Comparison of ENCODE assay signal across 8 cellular contexts in genomic region chr19:5369962-5370367, GRCh38. TPM values are rescaled to one million over a fixed set of nuclear protein-coding genes. Genes with fewer than 3 reads are reported as not detected.
DNase-seq lines count a peak whose midpoint lies in the region; ATAC-seq, FAIRE-seq and TF ChIP-seq lines count a peak whose summit lies in the region.

No MANE protein-coding gene starts in this region.

- H3K56ac ChIP-seq in H1 (replicated peaks; ENCODE audit: insufficient read length, low read depth, low read length), result no peak overlapping the region

- no peaks in the 10 kb centered on the region for H3K36me3 Mint-ChIP-seq in CD4-positive, CD25-positive, alpha-beta regulatory T cell
- no peaks in the 10 kb centered on the region for H3K36me3 Mint-ChIP-seq in WTC11
- H3K36me3 Mint-ChIP-seq in neural crest cell (ENCODE audit: low read depth), result no peaks in the 10 kb centered on the region

- H3K4me1 Mint-ChIP-seq in CD4-positive, CD25-positive, alpha-beta regulatory T cell, result no peaks in the 10 kb centered on the region
- H3K4me1 Mint-ChIP-seq in WTC11 (no peaks in the 10 kb centered on the region), neural crest cell (no peaks in the 10 kb centered on the region)

- H3K4me3 Mint-ChIP-seq in CD4-positive, CD25-positive, alpha-beta regulatory T cell, result no peak overlapping the region
- no peak overlapping the region for H3K4me3 Mint-ChIP-seq in WTC11
- no peak overlapping the region for H3K4me3 Mint-ChIP-seq in neural crest cell

- H2BK5ac ChIP-seq in H1 (ENCODE audit: low read depth, low read length), result no peak overlapping the region

- no peaks in the 10 kb centered on the region for H3K27me3 ChIP-seq in CD4-positive, CD25-positive, alpha-beta regulatory T cell (ENCODE audit: control insufficient read depth, insufficient read depth, low read length)
- peaks cover 0 to 11% (median 3%) of the 10 kb centered on the region in 4 experiments; a peak in 4 of 7 replicates for H3K27me3 ChIP-seq in H1 (replicated peaks in 1 of 4; ENCODE audit: control insufficient read depth in 3 of 4, extremely low read depth in 1 of 4, insufficient read depth in 3 of 4, low read length in 3 of 4)

- TF ChIP-seq RAD21 in H1 (IDR thresholded peaks at IDR 0.05 in 1 of 2, conservative IDR thresholded peaks at IDR 0.05 in 1 of 2; ENCODE audit: low read depth in 2 of 2, low read length in 2 of 2), result peak; percentile 68 to 69

- peak; percentile 63 for FAIRE-seq in H1 (lab: Jason Lieb, UNC)

- H4K8ac ChIP-seq in H1 (ENCODE audit: extremely low read depth, insufficient read depth, low read length), result no peak overlapping the region

- no peak for TF ChIP-seq EP300 in H1 (IDR thresholded peaks at IDR 0.05; ENCODE audit: borderline replicate concordance in 1 of 2, low read depth in 2 of 2, low read length in 2 of 2)

- CTCF ChIA-PET in WTC11 (lab: Charles Lee) (interaction anchor here (0.6 kb wide), 2 partner anchors 24 to 123 kb away, joined by 3 to 4 read pairs; no protein-coding TSS in a partner anchor), H1 (lab: Charles Lee; ENCODE audit: partially characterized antibody) (interaction anchor here (0.6 to 2.4 kb wide), 8 partner anchors 11 to 165 kb away, joined by 3 to 14 read pairs (median 4); no protein-coding TSS in a partner anchor)

- no peak overlapping the region for H3K4me2 ChIP-seq in H1 (ENCODE audit: insufficient read depth in 1 of 2, low read depth in 2 of 2, low read length in 2 of 2)

- H3K79me2 ChIP-seq in H1 (ENCODE audit: control insufficient read depth in 1 of 2, insufficient read depth in 2 of 2, low read length in 2 of 2), result peaks cover 0 to 6% of the 10 kb centered on the region in 2 experiments; a peak in 1 of 4 replicates

- no peak overlapping the region for H2BK120ac ChIP-seq in H1 (replicated peaks; ENCODE audit: low read depth, low read length)

- no peaks in the 10 kb centered on the region for H3K9me3 ChIP-seq in CD4-positive, CD25-positive, alpha-beta regulatory T cell (ENCODE audit: control insufficient read depth in 2 of 2, low read length in 2 of 2)
- H3K9me3 ChIP-seq in H1 (ENCODE audit: insufficient read depth in 2 of 2, low read depth in 1 of 2, low read length in 1 of 2), result no peaks in the 10 kb centered on the region

- peak in 2 of 3 donors; percentile 8 to 37 for DNase-seq in CD4-positive, CD25-positive, alpha-beta regulatory T cell
- DNase-seq in HFF-Myc (ENCODE audit: extremely low read depth, low read depth), result no peak
- peak; percentile 93 for DNase-seq in WTC11 (ENCODE audit: low spot score)
- peak; percentile 33 to 97 for DNase-seq in H1 (ENCODE audit: low read depth in 1 of 2, low spot score in 2 of 2)
- peak; percentile 76 for DNase-seq in neural crest cell (ENCODE audit: low read depth, low spot score)
- DNase-seq in Ammon's horn (ENCODE audit: low spot score), result no peak

- 46% methylated on average over 7 of the region's 8 CpGs; no CpG with 5 or more reads in 1 of the 2 experiments for WGBS in H1 (ENCODE audit: extremely low coverage in 1 of 2, insufficient coverage in 1 of 2, insufficient read length in 1 of 2, insufficient replicate concordance in 2 of 2, low coverage in 1 of 2, low lambda C conversion rate in 2 of 2, missing lambda C conversion rate in 1 of 2), 2 experiments

- no peak overlapping the region for H4K91ac ChIP-seq in H1 (replicated peaks; ENCODE audit: insufficient read length, low read length)

- no peaks in the 10 kb centered on the region for H3K27me3 Mint-ChIP-seq in CD4-positive, CD25-positive, alpha-beta regulatory T cell
- H3K27me3 Mint-ChIP-seq in WTC11 (ENCODE audit: low read depth) (peaks cover 16% of the 10 kb centered on the region), neural crest cell (ENCODE audit: low read depth) (peaks cover 15% of the 10 kb centered on the region)

- H3K36me3 ChIP-seq in CD4-positive, CD25-positive, alpha-beta regulatory T cell (ENCODE audit: control insufficient read depth, insufficient read depth, low read length), result no peaks in the 10 kb centered on the region
- H3K36me3 ChIP-seq in H1 (ENCODE audit: control insufficient read depth in 2 of 4, insufficient read depth in 4 of 4, low read length in 3 of 4), result no peaks in the 10 kb centered on the region

- H3K27ac ChIP-seq in CD4-positive, CD25-positive, alpha-beta regulatory T cell (ENCODE audit: insufficient read depth, low read length, poor library complexity, severe bottlenecking), result no peak overlapping the region
- H3K27ac ChIP-seq in H1 (ENCODE audit: low read depth, low read length), result no peak overlapping the region

- no peak overlapping the region for H3K18ac ChIP-seq in H1 (ENCODE audit: extremely low read depth, low read length)

- H4K5ac ChIP-seq in H1 (ENCODE audit: insufficient read length, low read depth, low read length), result no peak overlapping the region

- no peak overlapping the region for H2AFZ ChIP-seq in H1 (ENCODE audit: low read length)

- H3K9me3 Mint-ChIP-seq in CD4-positive, CD25-positive, alpha-beta regulatory T cell, result peaks cover 0 to 4% (median 0%) of the 10 kb centered on the region in 7 donors
- H3K9me3 Mint-ChIP-seq in WTC11 (peaks cover 8% of the 10 kb centered on the region; the same call in 1 of the 2 replicates), neural crest cell (no peaks in the 10 kb centered on the region)

- no peak for ATAC-seq in CD4-positive, CD25-positive, alpha-beta regulatory T cell (ENCODE audit: low read depth in 2 of 2)
- ATAC-seq in WTC11 (peak; percentile 95), GM21367 (IDR thresholded peaks at IDR 0.05; ENCODE audit: unreplicated experiment) (no peak), HG03139 (IDR thresholded peaks at IDR 0.05; ENCODE audit: unreplicated experiment) (no peak)

- POLR2A ChIA-PET in WTC11 (lab: Charles Lee) (no interaction called here), H1 (lab: Charles Lee; ENCODE audit: partially characterized antibody) (interaction anchor here (0.9 to 1.0 kb wide), 2 partner anchors 119 to 696 kb away, joined by 3 read pairs; no protein-coding TSS in a partner anchor)

- H3K23me2 ChIP-seq in H1 (ENCODE audit: low read depth, low read length), result peaks cover 12% of the 10 kb centered on the region

- H4K20me1 ChIP-seq in H1 (replicated peaks in 1 of 2; ENCODE audit: control insufficient read depth in 1 of 2, insufficient read depth in 2 of 2, low read length in 2 of 2), result peaks cover 0 to 12% of the 10 kb centered on the region in 2 experiments

- H3K4me3 ChIP-seq in CD4-positive, CD25-positive, alpha-beta regulatory T cell (ENCODE audit: low read depth, low read length), result no peak overlapping the region
- H3K4me3 ChIP-seq in HFF-Myc (replicated peaks; ENCODE audit: low read depth, low read length) (no peak overlapping the region), H1 (ENCODE audit: extremely low read depth in 1 of 4, insufficient read depth in 2 of 4, low read depth in 3 of 4, low read length in 4 of 4) (no peak overlapping the region)

- H3K4me1 ChIP-seq in CD4-positive, CD25-positive, alpha-beta regulatory T cell (ENCODE audit: control insufficient read depth, insufficient read depth, low read length, poor library complexity, severe bottlenecking), result no peaks in the 10 kb centered on the region
- no peaks in the 10 kb centered on the region for H3K4me1 ChIP-seq in H1 (replicated peaks in 1 of 4; ENCODE audit: control insufficient read depth in 3 of 4, insufficient read depth in 4 of 4, low read length in 3 of 4)

- H2BK15ac ChIP-seq in H1 (ENCODE audit: low read length), result no peak overlapping the region; the same call in 1 of the 2 replicates

- no peak overlapping the region for H3K9ac ChIP-seq in H1 (replicated peaks in 1 of 4; ENCODE audit: extremely low read depth in 1 of 4, low read depth in 3 of 4, low read length in 3 of 4)

- H2BK12ac ChIP-seq in H1 (ENCODE audit: low read depth, low read length), result peak overlapping the region; percentile 80; the same call in 1 of the 2 replicates

- no peak overlapping the region for H3K27ac Mint-ChIP-seq in CD4-positive, CD25-positive, alpha-beta regulatory T cell
- no peak overlapping the region for H3K27ac Mint-ChIP-seq in WTC11
- no peak overlapping the region for H3K27ac Mint-ChIP-seq in neural crest cell (ENCODE audit: unreplicated experiment)

- H3K23ac ChIP-seq in H1 (ENCODE audit: insufficient read length), result no peak overlapping the region

- H2AK5ac ChIP-seq in H1 (ENCODE audit: low read depth, low read length), result no peak overlapping the region

- no peak overlapping the region for H3K14ac ChIP-seq in H1 (ENCODE audit: insufficient read length)

- no peak overlapping the region for H3K4ac ChIP-seq in H1 (replicated peaks; ENCODE audit: insufficient read length, low read depth, low read length)

- H3K79me1 ChIP-seq in H1 (ENCODE audit: low read depth, low read length), result no peaks in the 10 kb centered on the region

- H2BK20ac ChIP-seq in H1 (ENCODE audit: low read length), result no peak overlapping the region; the same call in 1 of the 2 replicates

- no peak for TF ChIP-seq POLR2A in H1 (IDR thresholded peaks at IDR 0.05; ENCODE audit: control extremely low read depth in 1 of 2, low read depth in 2 of 2, low read length in 2 of 2)

- TF ChIP-seq CTCF in HFF-Myc (IDR thresholded peaks at IDR 0.05; ENCODE audit: low read depth, low read length, missing control alignments), result peak; percentile 81
- peak; percentile 73 for TF ChIP-seq CTCF in WTC11 (IDR thresholded peaks at IDR 0.05)
- TF ChIP-seq CTCF in H1 (IDR thresholded peaks at IDR 0.05; ENCODE audit: control extremely low read depth in 1 of 3, insufficient read depth in 1 of 3, low read depth in 1 of 3, low read length in 3 of 3), result peak; percentile 79 to 97 (median 96)
- peak; percentile 79 for TF ChIP-seq CTCF in neural crest cell (conservative IDR thresholded peaks at IDR 0.05)

TF ChIP-seq in WTC11, 78 proteins besides CTCF, POLR2A, EP300 and RAD21 (continues in another document):
- TF ChIP-seq GTF2I (CRISPR knock-in tag; conservative IDR thresholded peaks at IDR 0.05), result peak; percentile 85

TF ChIP-seq in H1, 55 proteins besides CTCF, POLR2A, EP300 and RAD21 (continues in another document):
- TF ChIP-seq CHD1 (IDR thresholded peaks at IDR 0.05; ENCODE audit: low read depth, low read length), result no peak
- 0 out of 2 replicates have a peak, but pooled peaks have one; percentile 22 for TF ChIP-seq YY1 (IDR thresholded peaks at IDR 0.05; ENCODE audit: low read depth, low read length)
- peak; percentile 95; the same call in 1 of the 2 replicates for TF ChIP-seq KDM1A (IDR thresholded peaks at IDR 0.05; ENCODE audit: borderline replicate concordance, low read length)

RNA-seq across cellular contexts. Expression of gene PTPRS, which starts 29.4 kb away (rescaled TPM):
- 0.64 TPM for total RNA-seq in CD4-positive, CD25-positive, alpha-beta regulatory T cell
- under 1 TPM in 2 of 4 donors, not detected in 2; 0.57 to 0.69 TPM for polyA plus RNA-seq in CD4-positive, CD25-positive, alpha-beta regulatory T cell
- total RNA-seq in WTC11 (2021), result 201 to 253 TPM (median 244 TPM) in 3 replicates
- total RNA-seq in H1 (2021; fragmentation: NEBNext Ultra II Directional; extraction: Animal tissue kit (Norgen Biotek cat#: 25700)), result 218 and 223 TPM in 2 replicates
- 96.8 and 146 TPM in 2 replicates for polyA plus RNA-seq in H1 (2011; rRNA removed)
- polyA plus RNA-seq in H1 (2011; cell fraction: cytosol; rRNA removed), result 87.7 TPM
- 278 TPM for polyA plus RNA-seq in H1 (2011; cell fraction: nucleus; rRNA removed)
- 73.0 to 132 TPM (median 116 TPM) in 4 replicates for polyA plus RNA-seq in H1 (2012, experiment 1 of 2)
- polyA plus RNA-seq in H1 (2012, experiment 2 of 2), result 60.0 TPM
- polyA plus RNA-seq in H1 (2013, experiment 1 of 2), result 124 TPM
- polyA plus RNA-seq in H1 (2013, experiment 2 of 2), result 122 TPM
- polyA minus RNA-seq in H1 (2011; rRNA and poly(A)+ RNA removed), result 192 and 241 TPM in 2 replicates
- polyA minus RNA-seq in H1 (2011; cell fraction: cytosol; rRNA and poly(A)+ RNA removed), result 212 TPM
- 157 TPM for polyA minus RNA-seq in H1 (2011; cell fraction: nucleus; rRNA and poly(A)+ RNA removed)
- 333 and 357 TPM in 2 replicates for total RNA-seq in neural crest cell

Comparison
In these comparisons a context has a peak if more than half of its experiments do, and no peak if none do; other contexts are left out.
1. DNase-seq: peak in CD4-positive, CD25-positive, alpha-beta regulatory T cell (2 of 3), WTC11 (single experiment), H1 (2 of 2) and neural crest cell (single experiment); none in HFF-Myc (single experiment) and Ammon's horn (single experiment).
2. RNA of gene PTPRS, which starts 29.4 kb away (total RNA-seq): 333 to 357 TPM in neural crest cell, 218 to 223 TPM in H1 and 201 to 253 TPM in WTC11; 0.64 TPM in CD4-positive, CD25-positive, alpha-beta regulatory T cell (single experiment); every median in the first group is over 100 times any median in the second.
3. Peak in every context shown above with its lines, with median percentiles within 50 percentile points of each other: CTCF ChIP-seq.